9 cellular contexts compared by ENCODE assay signal in the genomic region with DNA sequence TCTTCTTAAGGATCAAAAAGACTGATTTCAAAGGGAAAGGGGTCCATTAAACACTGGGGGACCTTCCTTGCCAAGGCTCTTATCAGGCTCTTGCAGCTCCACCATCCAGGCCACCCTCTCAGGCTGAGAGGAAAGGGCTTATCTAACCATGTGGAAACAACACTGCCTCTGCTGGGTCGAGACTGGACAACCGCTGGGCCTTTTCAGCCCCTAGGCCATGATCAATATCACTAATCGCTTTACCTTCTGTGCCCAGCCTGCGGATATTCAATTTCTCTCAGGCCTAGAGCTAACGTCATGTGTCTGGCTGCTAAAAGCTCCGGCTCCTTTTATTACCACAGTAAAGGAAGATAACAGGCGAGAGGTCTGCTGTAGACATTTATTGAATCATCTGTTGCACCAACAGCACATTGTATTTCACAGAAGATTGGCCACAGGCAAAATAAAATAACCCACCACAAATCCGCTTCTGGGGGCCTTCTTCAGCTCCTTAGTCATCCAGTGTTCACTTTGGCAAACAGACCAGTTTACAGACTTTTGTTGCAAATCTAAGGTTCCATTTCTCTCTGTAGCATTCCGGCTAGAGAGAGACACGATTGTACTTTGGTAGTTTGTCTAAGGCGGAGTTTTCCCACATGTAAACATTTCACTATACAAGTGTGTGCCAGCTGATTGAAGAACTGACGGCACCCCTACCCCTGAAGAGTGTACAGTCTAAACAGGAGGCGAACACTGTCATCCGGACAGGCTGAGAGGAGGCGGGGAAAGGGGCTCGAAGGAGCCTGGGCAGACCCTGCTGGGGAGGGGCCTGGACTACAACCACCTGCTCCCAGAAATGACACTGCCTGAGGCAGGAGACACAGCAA. TPM values are rescaled to one million over a fixed set of nuclear protein-coding genes. Genes with fewer than 3 reads are reported as not detected.
DNase-seq lines count a peak whose midpoint lies in the region; ATAC-seq and TF ChIP-seq lines count a peak whose summit lies in the region.
"Had no signal": no experiment of that assay in that cellular context is flagged by ENCODE, and none has a peak within 500 bp of the region (broad histone marks: within the 10 kb centered on the region; RNA-seq: fewer than 3 reads in every experiment).

No MANE protein-coding gene starts in this region.

- WGBS in hepatocyte (ENCODE audit: low lambda C conversion rate, missing lambda C conversion rate) = 16% methylated on average over 16 of the region's 16 CpGs

- no peaks in the 10 kb centered on the region for H4K20me1 ChIP-seq in hepatocyte (ENCODE audit: insufficient read depth, poor library complexity, severe bottlenecking)

- peak; percentile 13 for DNase-seq in activated T-cell treated with anti-CD3 and anti-CD28 coated beads, Interleukin-2, amount 50 U/mL, for 24 hours
- no peak for DNase-seq in activated T-cell treated with anti-CD3 and anti-CD28 coated beads for 4 hours
- peak; percentile 43 for DNase-seq in UCSD-AML1 (lab: John Stamatoyannopoulos, UW; ENCODE audit: unreplicated experiment)
- peak; percentile 71 for DNase-seq in hepatocyte (ENCODE audit: low spot score)
- no peak for DNase-seq in type B pancreatic cell (ENCODE audit: extremely low spot score, unreplicated experiment)
- no peak for DNase-seq in activated T-cell treated with anti-CD3 and anti-CD28 coated beads, Interleukin-2, amount 50 U/mL, for 48 hours
- DNase-seq: CD4-positive, CD25-positive, alpha-beta regulatory T cell had no signal

- no peak overlapping the region for H3K27ac Mint-ChIP-seq in activated T-cell treated with anti-CD3 and anti-CD28 coated beads, Interleukin-2, amount 50 U/mL, for 24 hours
- peak overlapping the region; percentile 84 for H3K27ac Mint-ChIP-seq in type B pancreatic cell

- peaks cover 29% of the 10 kb centered on the region for H3K4me1 ChIP-seq in hepatocyte (ENCODE audit: insufficient read depth)

- H3K27ac ChIP-seq in hepatocyte = peak overlapping the region; percentile 92

- peaks cover 2% of the 10 kb centered on the region for H3K27me3 Mint-ChIP-seq in activated T-cell treated with anti-CD3 and anti-CD28 coated beads, Interleukin-2, amount 50 U/mL, for 24 hours
- H3K27me3 Mint-ChIP-seq in type B pancreatic cell = no peaks in the 10 kb centered on the region
- H3K27me3 Mint-ChIP-seq: CD4-positive, CD25-positive, alpha-beta regulatory T cell had no signal

- no peaks in the 10 kb centered on the region for H3K9me3 Mint-ChIP-seq in activated T-cell treated with anti-CD3 and anti-CD28 coated beads, Interleukin-2, amount 50 U/mL, for 24 hours
- no peaks in the 10 kb centered on the region for H3K9me3 Mint-ChIP-seq in type B pancreatic cell
- H3K9me3 Mint-ChIP-seq: CD4-positive, CD25-positive, alpha-beta regulatory T cell had no signal

- H2AFZ ChIP-seq in hepatocyte = no peak overlapping the region

- no peak for ATAC-seq in HG02884 (IDR thresholded peaks at IDR 0.05; ENCODE audit: unreplicated experiment)
- no peak for ATAC-seq in HG03175 (IDR thresholded peaks at IDR 0.05; ENCODE audit: unreplicated experiment)

- TF ChIP-seq CTCF in hepatocyte (IDR thresholded peaks at IDR 0.05; ENCODE audit: poor library complexity) = no peak
- no peak for TF ChIP-seq CTCF in type B pancreatic cell (conservative IDR thresholded peaks at IDR 0.05)

- no peaks in the 10 kb centered on the region for H3K36me3 ChIP-seq in hepatocyte (replicated peaks; ENCODE audit: insufficient read depth, low read depth)

- H3K4me1 Mint-ChIP-seq in activated T-cell treated with anti-CD3 and anti-CD28 coated beads, Interleukin-2, amount 50 U/mL, for 24 hours (ENCODE audit: low read depth) = peaks cover 33% of the 10 kb centered on the region
- peaks cover 33% of the 10 kb centered on the region for H3K4me1 Mint-ChIP-seq in type B pancreatic cell (ENCODE audit: unreplicated experiment)

- H3K79me2 ChIP-seq in hepatocyte = no peaks in the 10 kb centered on the region

- peaks cover 5% of the 10 kb centered on the region for H3K36me3 Mint-ChIP-seq in activated T-cell treated with anti-CD3 and anti-CD28 coated beads, Interleukin-2, amount 50 U/mL, for 24 hours (ENCODE audit: low read depth)
- H3K36me3 Mint-ChIP-seq in type B pancreatic cell = peaks cover 9% of the 10 kb centered on the region
- H3K36me3 Mint-ChIP-seq: CD4-positive, CD25-positive, alpha-beta regulatory T cell had no signal

- no peak overlapping the region for H3K4me3 ChIP-seq in hepatocyte

- H3K4me2 ChIP-seq in hepatocyte = peak overlapping the region; percentile 29

- no peaks in the 10 kb centered on the region for H3K27me3 ChIP-seq in hepatocyte

- no peaks in the 10 kb centered on the region for H3K9me2 ChIP-seq in hepatocyte (replicated peaks; ENCODE audit: insufficient read depth)

- H3K4me3 Mint-ChIP-seq in activated T-cell treated with anti-CD3 and anti-CD28 coated beads, Interleukin-2, amount 50 U/mL, for 24 hours = no peak overlapping the region
- H3K4me3 Mint-ChIP-seq in type B pancreatic cell = peak overlapping the region; percentile 48
- H3K4me3 Mint-ChIP-seq: CD4-positive, CD25-positive, alpha-beta regulatory T cell had no signal

- no peaks in the 10 kb centered on the region for H3K9me3 ChIP-seq in hepatocyte (ENCODE audit: low read depth)

RNA-seq across cellular contexts. Expression of a gene that starts 13.9 kb away (rescaled TPM):
- total RNA-seq in hepatocyte (12.9 and 15.1 TPM in 2 replicates), type B pancreatic cell (ENCODE audit: low replicate concordance) (34.5 and 85.1 TPM in 2 replicates)
- 20.2 and 20.6 TPM in 2 replicates for polyA plus RNA-seq in hepatocyte

RNA-seq across cellular contexts. Expression of a gene that starts 44.7 kb away (rescaled TPM):
- total RNA-seq in hepatocyte = 4.2 and 8.0 TPM in 2 replicates
- 7.2 and 9.5 TPM in 2 replicates for polyA plus RNA-seq in hepatocyte
- 3.6 and 9.1 TPM in 2 replicates for total RNA-seq in type B pancreatic cell (ENCODE audit: low replicate concordance)

Comparison
In these comparisons a context has a peak if more than half of its experiments do, and no peak if none do; other contexts are left out.
1. DNase-seq: peak in activated T-cell treated with anti-CD3 and anti-CD28 coated beads, Interleukin-2, amount 50 U/mL, for 24 hours (single experiment), UCSD-AML1 (single experiment) and hepatocyte (single experiment); none in activated T-cell treated with anti-CD3 and anti-CD28 coated beads for 4 hours (single experiment), type B pancreatic cell (single experiment) and activated T-cell treated with anti-CD3 and anti-CD28 coated beads, Interleukin-2, amount 50 U/mL, for 48 hours (0 of 2).